Comparison of ENCODE assay signal across 9 cellular contexts in genomic region chr11:66119348-66120133, GRCh38. TPM values are rescaled to one million over a fixed set of nuclear protein-coding genes. Genes with fewer than 3 reads are reported as not detected.
A peak's percentile ranks its signal among the peaks of the same experiment; 100 is the strongest.
DNase-seq lines count a peak whose midpoint lies in the region; ATAC-seq and TF ChIP-seq lines count a peak whose summit lies in the region.
"Had no signal": no experiment of that assay in that cellular context is flagged by ENCODE, and none has a peak within 500 bp of the region (broad histone marks: within the 10 kb centered on the region; RNA-seq: fewer than 3 reads in every experiment).

No MANE protein-coding gene starts in this region.

- TF ChIP-seq POLR2A in thyroid gland (IDR thresholded peaks at IDR 0.05) = no peak

- peak overlapping the region; percentile 69 for H3K27ac Mint-ChIP-seq in activated CD8-positive, alpha-beta T cell treated with anti-CD3 and anti-CD28 coated beads for 36 hours
- H3K27ac Mint-ChIP-seq in activated CD8-positive, alpha-beta T cell treated with anti-CD3 and anti-CD28 coated beads, Interleukin-2, amount 10 ng/mL, durations not matched to agents 7 days and 5 days = no peak overlapping the region

- H3K9me3 ChIP-seq in thyroid gland = no peaks in the 10 kb centered on the region
- H3K9me3 ChIP-seq: BLaER1 had no signal

- no peaks in the 10 kb centered on the region for H3K27me3 ChIP-seq in thyroid gland
- H3K27me3 ChIP-seq: BLaER1 had no signal

- DNase-seq in activated CD8-positive, alpha-beta T cell treated with anti-CD3 and anti-CD28 coated beads for 36 hours = no peak
- no peak for DNase-seq in activated CD8-positive, alpha-beta T cell treated with anti-CD3 and anti-CD28 coated beads, Interleukin-2, amount 10 ng/mL, durations not matched to agents 7 days and 5 days
- DNase-seq in amniotic epithelial cell (ENCODE audit: low read depth) (peak; percentile 99), iPS-NIHi7 (ENCODE audit: extremely low spot score) (peak; percentile 43), thyroid gland (no peak), NCI-H1930 (lab: John Stamatoyannopoulos, UW) (no peak)
- DNase-seq in stimulated activated CD4-positive, alpha-beta T cell treated with anti-CD3 and anti-CD28 coated beads, Interleukin-4, amount 100 ng/mL, for 24 hours = no peak

- intact Hi-C loops in activated CD8-positive, alpha-beta T cell treated with anti-CD3 and anti-CD28 coated beads for 36 hours (cut with micrococcal nuclease) = no loop called here
- intact Hi-C loops in thyroid gland (cut with DNase I) = no loop called here

- peaks cover 59 to 71% of the 10 kb centered on the region in 2 donors for H3K4me1 ChIP-seq in thyroid gland

- no peaks in the 10 kb centered on the region for H3K36me3 ChIP-seq in thyroid gland
- H3K36me3 ChIP-seq: BLaER1 had no signal

- H3K9me3 Mint-ChIP-seq in activated CD8-positive, alpha-beta T cell treated with anti-CD3 and anti-CD28 coated beads for 36 hours = no peaks in the 10 kb centered on the region
- H3K9me3 Mint-ChIP-seq in activated CD8-positive, alpha-beta T cell treated with anti-CD3 and anti-CD28 coated beads, Interleukin-2, amount 10 ng/mL, durations not matched to agents 7 days and 5 days (ENCODE audit: insufficient read depth) = no peaks in the 10 kb centered on the region

- POLR2A ChIA-PET in activated CD8-positive, alpha-beta T cell treated with anti-CD3 and anti-CD28 coated beads for 36 hours (lab: Charles Lee) = interaction anchor here (0.7 to 1.4 kb wide), 6 partner anchors 17 to 51 kb away, joined by 3 to 6 read pairs (median 4); no protein-coding TSS in a partner anchor
- POLR2A ChIA-PET in activated CD8-positive, alpha-beta T cell treated with anti-CD3 and anti-CD28 coated beads, Interleukin-2, amount 10 ng/mL, durations not matched to agents 7 days and 5 days (lab: Charles Lee) = interaction anchor here (1.2 to 1.6 kb wide), 2 partner anchors 10 to 38 kb away, joined by 3 to 4 read pairs; no protein-coding TSS in a partner anchor

- WGBS in thyroid gland, 2 donors = 51 to 53% methylated on average over 5 of the region's 5 CpGs

- H3K36me3 Mint-ChIP-seq in activated CD8-positive, alpha-beta T cell treated with anti-CD3 and anti-CD28 coated beads for 36 hours (ENCODE audit: low read depth) = peaks cover 3% of the 10 kb centered on the region
- peaks cover 3% of the 10 kb centered on the region for H3K36me3 Mint-ChIP-seq in activated CD8-positive, alpha-beta T cell treated with anti-CD3 and anti-CD28 coated beads, Interleukin-2, amount 10 ng/mL, durations not matched to agents 7 days and 5 days (ENCODE audit: low read depth)

- H3K4me3 Mint-ChIP-seq in activated CD8-positive, alpha-beta T cell treated with anti-CD3 and anti-CD28 coated beads for 36 hours = no peak overlapping the region
- H3K4me3 Mint-ChIP-seq in activated CD8-positive, alpha-beta T cell treated with anti-CD3 and anti-CD28 coated beads, Interleukin-2, amount 10 ng/mL, durations not matched to agents 7 days and 5 days = no peak overlapping the region

- peaks cover 83% of the 10 kb centered on the region for H3K4me1 Mint-ChIP-seq in activated CD8-positive, alpha-beta T cell treated with anti-CD3 and anti-CD28 coated beads for 36 hours (ENCODE audit: low read depth)
- H3K4me1 Mint-ChIP-seq in activated CD8-positive, alpha-beta T cell treated with anti-CD3 and anti-CD28 coated beads, Interleukin-2, amount 10 ng/mL, durations not matched to agents 7 days and 5 days (ENCODE audit: low read depth) = peaks cover 61% of the 10 kb centered on the region

- H3K27me3 Mint-ChIP-seq in activated CD8-positive, alpha-beta T cell treated with anti-CD3 and anti-CD28 coated beads for 36 hours = no peaks in the 10 kb centered on the region
- H3K27me3 Mint-ChIP-seq in activated CD8-positive, alpha-beta T cell treated with anti-CD3 and anti-CD28 coated beads, Interleukin-2, amount 10 ng/mL, durations not matched to agents 7 days and 5 days (ENCODE audit: low read depth) = no peaks in the 10 kb centered on the region

- H3K4me3 ChIP-seq in thyroid gland (replicated peaks in 1 of 3) = no peak overlapping the region
- H3K4me3 ChIP-seq: BLaER1 had no signal

- CTCF ChIA-PET in activated CD8-positive, alpha-beta T cell treated with anti-CD3 and anti-CD28 coated beads for 36 hours (lab: Charles Lee) = interaction anchor here (1.7 to 3.1 kb wide), 3 partner anchors 14 to 244 kb away, joined by 3 to 15 read pairs (median 10); no protein-coding TSS in a partner anchor
- CTCF ChIA-PET in activated CD8-positive, alpha-beta T cell treated with anti-CD3 and anti-CD28 coated beads, Interleukin-2, amount 10 ng/mL, durations not matched to agents 7 days and 5 days (lab: Charles Lee) = interaction anchor here (1.2 to 7.5 kb wide), 4 partner anchors 14 to 75 kb away, joined by 3 to 116 read pairs (median 8); partner anchors contain the start of gene PACS1

- peak overlapping the region; percentile 61 to 82 (median 65) for H3K27ac ChIP-seq in thyroid gland
- H3K27ac ChIP-seq: BLaER1 had no signal

- ATAC-seq in activated CD8-positive, alpha-beta T cell treated with anti-CD3 and anti-CD28 coated beads for 36 hours = no peak
- ATAC-seq in activated CD8-positive, alpha-beta T cell treated with anti-CD3 and anti-CD28 coated beads, Interleukin-2, amount 10 ng/mL, durations not matched to agents 7 days and 5 days = no peak
- ATAC-seq in HG03442 (IDR thresholded peaks at IDR 0.05; ENCODE audit: unreplicated experiment) = no peak

- no peak for TF ChIP-seq CTCF in activated CD8-positive, alpha-beta T cell treated with anti-CD3 and anti-CD28 coated beads for 36 hours (IDR thresholded peaks at IDR 0.05)
- no peak for TF ChIP-seq CTCF in thyroid gland (IDR thresholded peaks at IDR 0.05)

RNA-seq across cellular contexts. Expression of gene PACS1, which starts 49.5 kb away (rescaled TPM):
- total RNA-seq in activated CD8-positive, alpha-beta T cell treated with anti-CD3 and anti-CD28 coated beads for 36 hours = 10 to 100 TPM; 76.3 to 78.3 TPM
- total RNA-seq in activated CD8-positive, alpha-beta T cell treated with anti-CD3 and anti-CD28 coated beads, Interleukin-2, amount 10 ng/mL, durations not matched to agents 7 days and 5 days = 10 to 100 TPM; 84.6 to 91.6 TPM
- total RNA-seq in thyroid gland = 10 to 100 TPM; 39.6 to 67.7 (median 59.7) TPM

Comparison
In these comparisons a context has a peak if more than half of its experiments do, and no peak if none do; other contexts are left out.
1. DNase-seq: peak in amniotic epithelial cell (single experiment) and iPS-NIHi7 (single experiment); none in activated CD8-positive, alpha-beta T cell treated with anti-CD3 and anti-CD28 coated beads for 36 hours (single experiment), activated CD8-positive, alpha-beta T cell treated with anti-CD3 and anti-CD28 coated beads, Interleukin-2, amount 10 ng/mL, durations not matched to agents 7 days and 5 days (single experiment), thyroid gland (0 of 2), stimulated activated CD4-positive, alpha-beta T cell treated with anti-CD3 and anti-CD28 coated beads, Interleukin-4, amount 100 ng/mL, for 24 hours (single experiment) and NCI-H1930 (0 of 2).